In the genomic region with DNA sequence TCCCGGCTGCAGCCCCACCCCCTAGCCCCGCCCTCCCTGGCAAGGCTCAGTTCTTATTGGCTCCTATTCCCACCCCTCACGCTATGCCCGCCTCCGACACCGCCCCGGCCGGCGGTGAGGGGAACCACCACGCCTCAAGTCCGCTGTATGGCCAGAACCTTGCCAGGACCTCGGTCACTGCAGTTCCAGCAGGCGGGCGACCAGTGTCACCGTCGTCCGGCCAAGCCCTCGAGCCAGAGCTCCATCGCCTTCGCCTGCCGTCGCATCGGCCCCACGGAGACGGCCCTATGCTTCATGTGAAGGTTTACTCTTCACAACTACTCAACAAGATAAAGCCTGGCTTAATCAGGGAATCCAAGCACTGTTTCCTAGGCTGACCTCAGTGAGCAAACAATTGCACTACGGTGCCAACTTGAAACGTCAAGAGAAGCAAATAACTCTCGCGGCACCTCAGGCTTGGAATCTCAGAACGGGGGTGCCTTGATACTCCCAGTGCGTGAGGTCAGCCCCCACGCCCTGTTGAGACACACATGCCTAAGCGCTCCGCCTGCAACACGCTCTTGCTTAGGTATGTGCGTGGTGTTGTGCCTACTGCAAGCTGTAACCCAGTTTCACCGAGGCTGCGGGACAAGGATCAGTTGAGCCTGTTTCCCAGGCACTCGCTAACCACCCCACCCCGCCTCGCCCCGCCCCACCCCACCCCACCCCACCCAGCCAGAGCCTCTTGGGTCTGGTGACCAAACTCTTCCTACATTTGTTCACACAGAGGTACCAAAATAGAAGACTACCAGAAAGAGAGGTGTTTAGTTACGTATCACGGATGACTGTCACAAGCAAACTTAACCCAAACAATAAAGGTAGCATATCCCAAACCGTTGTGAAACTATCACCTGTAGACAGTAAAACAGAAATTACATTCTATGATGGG, we compare ENCODE assay signal across 1 cellular context.
TF ChIP-seq lines count a peak whose summit lies in the region.

No MANE protein-coding gene starts in this region.

TF ChIP-seq in HepG2, 621 proteins besides CTCF, POLR2A, EP300 and RAD21 (continued from another document and continues in another):
- TF ChIP-seq ZNF687 (CRISPR knock-in tag; IDR thresholded peaks at IDR 0.05) = peak; percentile 91
- TF ChIP-seq NFKB2 (CRISPR knock-in tag; IDR thresholded peaks at IDR 0.05; ENCODE audit: borderline replicate concordance) = no peak
- TF ChIP-seq, protein P1, sequence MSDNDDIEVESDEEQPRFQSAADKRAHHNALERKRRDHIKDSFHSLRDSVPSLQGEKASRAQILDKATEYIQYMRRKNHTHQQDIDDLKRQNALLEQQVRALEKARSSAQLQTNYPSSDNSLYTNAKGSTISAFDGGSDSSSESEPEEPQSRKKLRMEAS (IDR thresholded peaks at IDR 0.05) = peak; percentile 68; the same call in 1 of the 2 replicates
- TF ChIP-seq MBD4 (IDR thresholded peaks at IDR 0.05; ENCODE audit: borderline replicate concordance, low read length) = no peak
- 0 out of 2 replicates have a peak, but pooled peaks have one; percentile 29 for TF ChIP-seq SPEN (CRISPR knock-in tag; IDR thresholded peaks at IDR 0.05; ENCODE audit: low read depth)
- TF ChIP-seq, protein P2, sequence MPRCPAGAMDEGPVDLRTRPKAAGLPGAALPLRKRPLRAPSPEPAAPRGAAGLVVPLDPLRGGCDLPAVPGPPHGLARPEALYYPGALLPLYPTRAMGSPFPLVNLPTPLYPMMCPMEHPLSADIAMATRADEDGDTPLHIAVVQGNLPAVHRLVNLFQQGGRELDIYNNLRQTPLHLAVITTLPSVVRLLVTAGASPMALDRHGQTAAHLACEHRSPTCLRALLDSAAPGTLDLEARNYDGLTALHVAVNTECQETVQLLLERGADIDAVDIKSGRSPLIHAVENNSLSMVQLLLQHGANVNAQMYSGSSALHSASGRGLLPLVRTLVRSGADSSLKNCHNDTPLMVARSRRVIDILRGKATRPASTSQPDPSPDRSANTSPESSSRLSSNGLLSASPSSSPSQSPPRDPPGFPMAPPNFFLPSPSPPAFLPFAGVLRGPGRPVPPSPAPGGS (CRISPR knock-in tag; IDR thresholded peaks at IDR 0.05) = 0 out of 2 replicates have a peak, but pooled peaks have one; percentile 22
- peak; percentile 41; the same call in 1 of the 2 replicates for TF ChIP-seq ZNF724P (CRISPR knock-in tag; IDR thresholded peaks at IDR 0.05; ENCODE audit: borderline replicate concordance)
- TF ChIP-seq, protein P3, sequence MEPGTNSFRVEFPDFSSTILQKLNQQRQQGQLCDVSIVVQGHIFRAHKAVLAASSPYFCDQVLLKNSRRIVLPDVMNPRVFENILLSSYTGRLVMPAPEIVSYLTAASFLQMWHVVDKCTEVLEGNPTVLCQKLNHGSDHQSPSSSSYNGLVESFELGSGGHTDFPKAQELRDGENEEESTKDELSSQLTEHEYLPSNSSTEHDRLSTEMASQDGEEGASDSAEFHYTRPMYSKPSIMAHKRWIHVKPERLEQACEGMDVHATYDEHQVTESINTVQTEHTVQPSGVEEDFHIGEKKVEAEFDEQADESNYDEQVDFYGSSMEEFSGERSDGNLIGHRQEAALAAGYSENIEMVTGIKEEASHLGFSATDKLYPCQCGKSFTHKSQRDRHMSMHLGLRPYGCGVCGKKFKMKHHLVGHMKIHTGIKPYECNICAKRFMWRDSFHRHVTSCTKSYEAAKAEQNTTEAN (CRISPR knock-in tag; conservative IDR thresholded peaks at IDR 0.05) = no peak
- TF ChIP-seq SALL2 (CRISPR knock-in tag; IDR thresholded peaks at IDR 0.05) = peak; percentile 75; the same call in 1 of the 2 replicates
- no peak for TF ChIP-seq AKAP8 (CRISPR knock-in tag; IDR thresholded peaks at IDR 0.05)
- TF ChIP-seq NFYB (CRISPR knock-in tag; IDR thresholded peaks at IDR 0.05) = peak; percentile 63
- TF ChIP-seq HOXA7 (CRISPR knock-in tag; IDR thresholded peaks at IDR 0.05) = no peak
- peak; percentile 75 for TF ChIP-seq NFYC (CRISPR knock-in tag; IDR thresholded peaks at IDR 0.05)
- TF ChIP-seq, protein P4, sequence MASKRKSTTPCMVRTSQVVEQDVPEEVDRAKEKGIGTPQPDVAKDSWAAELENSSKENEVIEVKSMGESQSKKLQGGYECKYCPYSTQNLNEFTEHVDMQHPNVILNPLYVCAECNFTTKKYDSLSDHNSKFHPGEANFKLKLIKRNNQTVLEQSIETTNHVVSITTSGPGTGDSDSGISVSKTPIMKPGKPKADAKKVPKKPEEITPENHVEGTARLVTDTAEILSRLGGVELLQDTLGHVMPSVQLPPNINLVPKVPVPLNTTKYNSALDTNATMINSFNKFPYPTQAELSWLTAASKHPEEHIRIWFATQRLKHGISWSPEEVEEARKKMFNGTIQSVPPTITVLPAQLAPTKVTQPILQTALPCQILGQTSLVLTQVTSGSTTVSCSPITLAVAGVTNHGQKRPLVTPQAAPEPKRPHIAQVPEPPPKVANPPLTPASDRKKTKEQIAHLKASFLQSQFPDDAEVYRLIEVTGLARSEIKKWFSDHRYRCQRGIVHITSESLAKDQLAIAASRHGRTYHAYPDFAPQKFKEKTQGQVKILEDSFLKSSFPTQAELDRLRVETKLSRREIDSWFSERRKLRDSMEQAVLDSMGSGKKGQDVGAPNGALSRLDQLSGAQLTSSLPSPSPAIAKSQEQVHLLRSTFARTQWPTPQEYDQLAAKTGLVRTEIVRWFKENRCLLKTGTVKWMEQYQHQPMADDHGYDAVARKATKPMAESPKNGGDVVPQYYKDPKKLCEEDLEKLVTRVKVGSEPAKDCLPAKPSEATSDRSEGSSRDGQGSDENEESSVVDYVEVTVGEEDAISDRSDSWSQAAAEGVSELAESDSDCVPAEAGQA (IDR thresholded peaks at IDR 0.05; ENCODE audit: low read depth) = no peak
- TF ChIP-seq, protein P4 (CRISPR knock-in tag; IDR thresholded peaks at IDR 0.05; ENCODE audit: borderline replicate concordance) = no peak
- 0 out of 2 replicates have a peak, but pooled peaks have one; percentile 26 for TF ChIP-seq KAT8 (CRISPR knock-in tag; IDR thresholded peaks at IDR 0.05)
- 0 out of 2 replicates have a peak, but pooled peaks have one; percentile 22 for TF ChIP-seq ZFP91 (CRISPR knock-in tag; IDR thresholded peaks at IDR 0.05; ENCODE audit: borderline replicate concordance)
- 0 out of 2 replicates have a peak, but pooled peaks have one; percentile 66 for TF ChIP-seq TEAD2 (CRISPR knock-in tag; IDR thresholded peaks at IDR 0.05)
- peak; percentile 32; the same call in 1 of the 2 replicates for TF ChIP-seq MEIS2 (CRISPR knock-in tag; IDR thresholded peaks at IDR 0.05)
- TF ChIP-seq, protein P5, sequence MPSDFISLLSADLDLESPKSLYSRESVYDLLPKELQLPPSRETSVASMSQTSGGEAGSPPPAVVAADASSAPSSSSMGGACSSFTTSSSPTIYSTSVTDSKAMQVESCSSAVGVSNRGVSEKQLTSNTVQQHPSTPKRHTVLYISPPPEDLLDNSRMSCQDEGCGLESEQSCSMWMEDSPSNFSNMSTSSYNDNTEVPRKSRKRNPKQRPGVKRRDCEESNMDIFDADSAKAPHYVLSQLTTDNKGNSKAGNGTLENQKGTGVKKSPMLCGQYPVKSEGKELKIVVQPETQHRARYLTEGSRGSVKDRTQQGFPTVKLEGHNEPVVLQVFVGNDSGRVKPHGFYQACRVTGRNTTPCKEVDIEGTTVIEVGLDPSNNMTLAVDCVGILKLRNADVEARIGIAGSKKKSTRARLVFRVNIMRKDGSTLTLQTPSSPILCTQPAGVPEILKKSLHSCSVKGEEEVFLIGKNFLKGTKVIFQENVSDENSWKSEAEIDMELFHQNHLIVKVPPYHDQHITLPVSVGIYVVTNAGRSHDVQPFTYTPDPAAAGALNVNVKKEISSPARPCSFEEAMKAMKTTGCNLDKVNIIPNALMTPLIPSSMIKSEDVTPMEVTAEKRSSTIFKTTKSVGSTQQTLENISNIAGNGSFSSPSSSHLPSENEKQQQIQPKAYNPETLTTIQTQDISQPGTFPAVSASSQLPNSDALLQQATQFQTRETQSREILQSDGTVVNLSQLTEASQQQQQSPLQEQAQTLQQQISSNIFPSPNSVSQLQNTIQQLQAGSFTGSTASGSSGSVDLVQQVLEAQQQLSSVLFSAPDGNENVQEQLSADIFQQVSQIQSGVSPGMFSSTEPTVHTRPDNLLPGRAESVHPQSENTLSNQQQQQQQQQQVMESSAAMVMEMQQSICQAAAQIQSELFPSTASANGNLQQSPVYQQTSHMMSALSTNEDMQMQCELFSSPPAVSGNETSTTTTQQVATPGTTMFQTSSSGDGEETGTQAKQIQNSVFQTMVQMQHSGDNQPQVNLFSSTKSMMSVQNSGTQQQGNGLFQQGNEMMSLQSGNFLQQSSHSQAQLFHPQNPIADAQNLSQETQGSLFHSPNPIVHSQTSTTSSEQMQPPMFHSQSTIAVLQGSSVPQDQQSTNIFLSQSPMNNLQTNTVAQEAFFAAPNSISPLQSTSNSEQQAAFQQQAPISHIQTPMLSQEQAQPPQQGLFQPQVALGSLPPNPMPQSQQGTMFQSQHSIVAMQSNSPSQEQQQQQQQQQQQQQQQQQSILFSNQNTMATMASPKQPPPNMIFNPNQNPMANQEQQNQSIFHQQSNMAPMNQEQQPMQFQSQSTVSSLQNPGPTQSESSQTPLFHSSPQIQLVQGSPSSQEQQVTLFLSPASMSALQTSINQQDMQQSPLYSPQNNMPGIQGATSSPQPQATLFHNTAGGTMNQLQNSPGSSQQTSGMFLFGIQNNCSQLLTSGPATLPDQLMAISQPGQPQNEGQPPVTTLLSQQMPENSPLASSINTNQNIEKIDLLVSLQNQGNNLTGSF (CRISPR knock-in tag; IDR thresholded peaks at IDR 0.05) = no peak
- no peak for TF ChIP-seq POGK (CRISPR knock-in tag; conservative IDR thresholded peaks at IDR 0.05)
- no peak for TF ChIP-seq CAMTA2 (CRISPR knock-in tag; IDR thresholded peaks at IDR 0.05; ENCODE audit: borderline replicate concordance)
- no peak for TF ChIP-seq HNRNPUL1 (IDR thresholded peaks at IDR 0.05; ENCODE audit: low read depth, low read length)
- TF ChIP-seq ZFY (CRISPR knock-in tag; IDR thresholded peaks at IDR 0.05) = 0 out of 2 replicates have a peak, but pooled peaks have one; percentile 19
- no peak for TF ChIP-seq ZNF468 (CRISPR knock-in tag; IDR thresholded peaks at IDR 0.05)
- TF ChIP-seq HDAC2 (CRISPR knock-in tag; IDR thresholded peaks at IDR 0.05) = peak; percentile 20; the same call in 1 of the 2 replicates
- no peak for TF ChIP-seq TEAD3 (CRISPR knock-in tag; optimal IDR thresholded peaks at IDR 0.05; ENCODE audit: borderline replicate concordance)
